Comparison of ENCODE assay signal across 29 cellular contexts in genomic region chr3:4710191-4710590, GRCh38.
"Had no signal": no experiment of that assay in that cellular context is flagged by ENCODE, and none has a peak within 500 bp of the region (broad histone marks: within the 10 kb centered on the region; RNA-seq: fewer than 3 reads in every experiment).

No MANE protein-coding gene starts in this region.

- H3K4me1 ChIP-seq: ascending aorta had no signal

- H3K9me3 ChIP-seq: ascending aorta, breast epithelium, colonic mucosa, esophagus squamous epithelium, gastroesophageal sphincter, heart right ventricle had no signal

- DNase-seq: activated CD4-positive, alpha-beta memory T cell treated with anti-CD3 and anti-CD28 coated beads for 36 hours; activated CD4-positive, alpha-beta T cell treated with anti-CD3 and anti-CD28 coated beads for 36 hours; activated CD4-positive, alpha-beta T cell treated with anti-CD3 and anti-CD28 coated beads, Interleukin-2, amount 10 ng/mL, durations not matched to agents 24 days and 14 days; activated CD4-positive, CD25-positive, alpha-beta regulatory T cell; activated CD4-positive, CD25-positive, alpha-beta regulatory T cell treated with anti-CD3 and anti-CD28 coated beads, Interleukin-2, amount 50 U/mL, for 72 hours; activated CD8-positive, alpha-beta memory T cell treated with anti-CD3 and anti-CD28 coated beads, Interleukin-2, amount 10 ng/mL, durations not matched to agents 7 days and 5 days; activated CD8-positive, alpha-beta memory T cell treated with anti-CD3 and anti-CD28 coated beads, Interleukin-2, amount 50 U/mL, for 48 hours; activated CD8-positive, alpha-beta T cell treated with anti-CD3 and anti-CD28 coated beads, Interleukin-2, amount 10 ng/mL, durations not matched to agents 7 days and 5 days; activated gamma-delta T cell; activated naive CD4-positive, alpha-beta T cell; activated naive CD4-positive, alpha-beta T cell treated with anti-CD3 and anti-CD28 coated beads, Interleukin-2, amount 10 ng/mL, durations not matched to agents 7 days and 5 days; activated naive CD8-positive, alpha-beta T cell treated with anti-CD3 and anti-CD28 coated beads, Interleukin-2, amount 10 ng/mL, durations not matched to agents 7 days and 5 days; activated T-cell treated with anti-CD3 and anti-CD28 coated beads for 4 hours; activated T-cell treated with anti-CD3 and anti-CD28 coated beads, Interleukin-2, amount 50 U/mL, for 24 hours; activated T-cell treated with anti-CD3 and anti-CD28 coated beads, Interleukin-2, amount 50 U/mL, for 72 hours; central memory CD4-positive, alpha-beta T cell; cerebellar nuclear complex; colonic mucosa; effector CD8-positive, alpha-beta T cell; esophagus squamous epithelium; foreskin melanocyte; heart right ventricle; T-helper 9 cell had no signal

- ATAC-seq: activated CD4-positive, alpha-beta T cell treated with anti-CD3 and anti-CD28 coated beads for 36 hours; activated CD8-positive, alpha-beta memory T cell treated with anti-CD3 and anti-CD28 coated beads, Interleukin-2, amount 10 ng/mL, durations not matched to agents 7 days and 5 days; activated CD8-positive, alpha-beta T cell treated with anti-CD3 and anti-CD28 coated beads, Interleukin-2, amount 10 ng/mL, durations not matched to agents 7 days and 5 days; activated naive CD4-positive, alpha-beta T cell treated with anti-CD3 and anti-CD28 coated beads, Interleukin-2, amount 50 U/mL, for 72 hours; activated T-cell treated with anti-CD3 and anti-CD28 coated beads, Interleukin-2, amount 50 U/mL, for 72 hours; gastroesophageal sphincter; heart right ventricle had no signal

- H3K27me3 ChIP-seq: ascending aorta, breast epithelium, cardiac muscle cell, colonic mucosa, esophagus squamous epithelium, gastroesophageal sphincter, heart right ventricle had no signal

- H3K27ac ChIP-seq: ascending aorta, breast epithelium, cardiac muscle cell, colonic mucosa, epithelial cell of prostate, esophagus squamous epithelium, heart right ventricle had no signal

- H3K4me3 ChIP-seq: ascending aorta, breast epithelium, cardiac muscle cell, colonic mucosa, esophagus squamous epithelium, gastroesophageal sphincter, heart right ventricle had no signal

- H3K36me3 ChIP-seq: breast epithelium, colonic mucosa had no signal
